30 cellular contexts compared by ENCODE assay signal in the genomic region with DNA sequence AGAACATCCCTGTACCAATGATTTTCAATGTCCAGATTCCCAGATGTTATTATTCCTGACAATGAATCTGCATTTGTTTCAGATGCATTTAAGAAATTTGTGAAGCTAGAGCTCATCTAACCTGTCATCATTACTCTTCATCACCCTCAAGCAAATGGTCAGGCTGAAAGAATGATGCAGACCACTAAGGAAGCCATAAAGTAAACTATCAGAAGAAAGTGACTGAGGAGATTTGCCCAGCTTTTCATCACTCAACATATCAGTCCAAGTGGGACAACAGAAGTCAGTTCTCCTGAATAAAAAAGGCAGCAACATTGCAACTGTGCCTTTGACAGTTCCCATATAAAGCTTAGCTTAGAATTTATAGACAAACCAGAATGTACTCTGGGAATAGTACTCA.
"Had no signal": no experiment of that assay in that cellular context is flagged by ENCODE, and none has a peak within 500 bp of the region (broad histone marks: within the 10 kb centered on the region; RNA-seq: fewer than 3 reads in every experiment).

No MANE protein-coding gene starts in this region.

- H3K4me3 Mint-ChIP-seq: activated B cell treated with CpG ODN at 0.5 μM for 24 hours; activated CD4-positive, alpha-beta T cell treated with anti-CD3 and anti-CD28 coated beads, Interleukin-2, amount 10 ng/mL, durations not matched to agents 24 days and 14 days; activated CD8-positive, alpha-beta memory T cell treated with anti-CD3 and anti-CD28 coated beads, Interleukin-2, amount 10 ng/mL, durations not matched to agents 7 days and 5 days; activated naive CD8-positive, alpha-beta T cell treated with anti-CD3 and anti-CD28 coated beads, Interleukin-2, amount 50 U/mL, for 24 hours; activated T-cell treated with anti-CD3 and anti-CD28 coated beads, Interleukin-2, amount 50 U/mL, for 24 hours; T-cell had no signal

- H3K36me3 Mint-ChIP-seq: activated CD8-positive, alpha-beta memory T cell treated with anti-CD3 and anti-CD28 coated beads, Interleukin-2, amount 10 ng/mL, durations not matched to agents 7 days and 5 days; activated naive CD4-positive, alpha-beta T cell treated with anti-CD3 and anti-CD28 coated beads, Interleukin-2, amount 50 U/mL, for 72 hours; T-cell had no signal

- H3K27ac Mint-ChIP-seq: activated B cell treated with CpG ODN at 0.5 μM for 24 hours; activated CD4-positive, alpha-beta T cell treated with anti-CD3 and anti-CD28 coated beads, Interleukin-2, amount 10 ng/mL, durations not matched to agents 24 days and 14 days; activated CD8-positive, alpha-beta memory T cell treated with anti-CD3 and anti-CD28 coated beads, Interleukin-2, amount 10 ng/mL, durations not matched to agents 7 days and 5 days; activated naive CD4-positive, alpha-beta T cell treated with anti-CD3 and anti-CD28 coated beads, Interleukin-2, amount 50 U/mL, for 72 hours; activated naive CD8-positive, alpha-beta T cell treated with anti-CD3 and anti-CD28 coated beads, Interleukin-2, amount 50 U/mL, for 24 hours; activated T-cell treated with anti-CD3 and anti-CD28 coated beads, Interleukin-2, amount 50 U/mL, for 24 hours; T-cell had no signal

- ATAC-seq: activated CD8-positive, alpha-beta memory T cell treated with anti-CD3 and anti-CD28 coated beads, Interleukin-2, amount 10 ng/mL, durations not matched to agents 7 days and 5 days; activated naive CD4-positive, alpha-beta T cell treated with anti-CD3 and anti-CD28 coated beads, Interleukin-2, amount 50 U/mL, for 72 hours; activated naive CD8-positive, alpha-beta T cell treated with anti-CD3 and anti-CD28 coated beads, Interleukin-2, amount 50 U/mL, for 24 hours; T-cell had no signal

- FAIRE-seq: TTC549 had no signal

- H3K9me3 Mint-ChIP-seq: activated CD4-positive, alpha-beta T cell treated with anti-CD3 and anti-CD28 coated beads, Interleukin-2, amount 10 ng/mL, durations not matched to agents 24 days and 14 days; activated naive CD4-positive, alpha-beta T cell treated with anti-CD3 and anti-CD28 coated beads, Interleukin-2, amount 50 U/mL, for 72 hours; activated naive CD8-positive, alpha-beta T cell treated with anti-CD3 and anti-CD28 coated beads, Interleukin-2, amount 50 U/mL, for 24 hours; activated T-cell treated with anti-CD3 and anti-CD28 coated beads, Interleukin-2, amount 50 U/mL, for 24 hours; T-cell had no signal

- H3K27me3 ChIP-seq: breast epithelium, Peyer's patch, SJSA1 had no signal

- H3K4me1 Mint-ChIP-seq: activated B cell treated with CpG ODN at 0.5 μM for 24 hours; activated CD4-positive, alpha-beta T cell treated with anti-CD3 and anti-CD28 coated beads, Interleukin-2, amount 10 ng/mL, durations not matched to agents 24 days and 14 days; activated CD8-positive, alpha-beta memory T cell treated with anti-CD3 and anti-CD28 coated beads, Interleukin-2, amount 10 ng/mL, durations not matched to agents 7 days and 5 days; activated naive CD8-positive, alpha-beta T cell treated with anti-CD3 and anti-CD28 coated beads, Interleukin-2, amount 50 U/mL, for 24 hours; T-cell had no signal

- H3K27me3 Mint-ChIP-seq: activated B cell treated with CpG ODN at 0.5 μM for 24 hours; activated CD8-positive, alpha-beta memory T cell treated with anti-CD3 and anti-CD28 coated beads, Interleukin-2, amount 10 ng/mL, durations not matched to agents 7 days and 5 days; activated naive CD8-positive, alpha-beta T cell treated with anti-CD3 and anti-CD28 coated beads, Interleukin-2, amount 50 U/mL, for 24 hours had no signal

- H3K36me3 ChIP-seq: breast epithelium, Peyer's patch, SJSA1 had no signal

- H3K27ac ChIP-seq: breast epithelium, Peyer's patch, RWPE1, SJSA1 had no signal

- H3K9me3 ChIP-seq: breast epithelium, Peyer's patch, SJSA1 had no signal

- H3K4me3 ChIP-seq: breast epithelium, Peyer's patch, SJSA1 had no signal

- DNase-seq: activated B cell treated with CpG ODN at 0.5 μM for 24 hours; activated CD4-positive, alpha-beta T cell treated with anti-CD3 and anti-CD28 coated beads for 1 hour; activated CD4-positive, alpha-beta T cell treated with anti-CD3 and anti-CD28 coated beads, Interleukin-2, amount 10 ng/mL, durations not matched to agents 24 days and 14 days; activated CD4-positive, alpha-beta T cell treated with anti-CD3 and anti-CD28 coated beads, Interleukin-2, amount 50 U/mL, for 48 hours; activated CD8-positive, alpha-beta memory T cell treated with anti-CD3 and anti-CD28 coated beads, Interleukin-2, amount 10 ng/mL, durations not matched to agents 7 days and 5 days; activated effector memory CD4-positive, alpha-beta T cell treated with anti-CD3 and anti-CD28 coated beads, Interleukin-2, amount 50 U/mL, for 16 hours; activated naive CD4-positive, alpha-beta T cell treated with Interleukin-2 at 50 U/mL for 16 hours; activated naive CD8-positive, alpha-beta T cell treated with anti-CD3 and anti-CD28 coated beads, Interleukin-2, amount 50 U/mL, for 24 hours; activated T-cell treated with anti-CD3 and anti-CD28 coated beads, Interleukin-2, amount 50 U/mL, for 24 hours; amygdala; caudate nucleus; KG1; MV-4-11; NCI-H1092 treated with DMSO at 0.1 percent for 48 hours; NCI-H1417 treated with DMSO at 0.1 percent for 48 hours; NCI-H1694 treated with DMSO at 0.1 percent for 48 hours; NCI-H2029 treated with DMSO at 0.1 percent for 48 hours; NCI-H345; NCI-H510A; NCI-H526 treated with DMSO at 0.1 percent for 48 hours; Peyer's patch; Right ventricle myocardium superior; T-cell; T-helper 2 cell; T1000 had no signal

- H3K4me1 ChIP-seq: breast epithelium, Peyer's patch, SJSA1 had no signal
